In genomic region chr13:46605089-46605488, GRCh38 we compare ENCODE assay signal across 1 cellular context.
TF ChIP-seq lines count a peak whose summit lies in the region.

No MANE protein-coding gene starts in this region.

TF ChIP-seq in HepG2, 621 proteins besides CTCF, POLR2A, EP300 and RAD21:
- TF ChIP-seq ZBTB10 (CRISPR knock-in tag; IDR thresholded peaks at IDR 0.05; ENCODE audit: borderline replicate concordance) = no peak
TF ChIP-seq in HepG2: peak in this region for 0.
